ENCODE assay signal across 10 cellular contexts in the genomic region with DNA sequence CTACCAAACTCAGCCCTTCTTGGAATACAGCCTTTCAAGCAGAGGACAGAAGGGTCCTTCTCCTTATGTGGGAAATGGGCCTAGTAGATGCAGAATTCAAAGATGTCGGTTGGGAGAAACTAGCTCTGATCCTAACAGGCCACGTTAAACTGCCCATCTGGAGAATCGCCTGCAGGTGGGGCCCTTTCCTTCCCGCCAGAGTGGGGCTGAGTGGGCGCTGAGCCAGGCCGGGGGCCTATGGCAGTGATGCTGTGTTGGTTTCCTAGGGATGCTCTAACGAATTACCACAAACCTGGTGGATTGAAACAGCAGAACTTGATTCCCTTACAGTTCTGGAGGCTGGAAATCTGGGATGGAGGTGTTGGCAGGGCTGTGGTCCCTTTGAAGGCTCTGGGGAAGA. TPM values are rescaled to one million over a fixed set of nuclear protein-coding genes. Genes with fewer than 3 reads are reported as not detected.
DNase-seq lines count a peak whose midpoint lies in the region; ATAC-seq and TF ChIP-seq lines count a peak whose summit lies in the region.
"Had no signal": no experiment of that assay in that cellular context is flagged by ENCODE, and none has a peak within 500 bp of the region (broad histone marks: within the 10 kb centered on the region; RNA-seq: fewer than 3 reads in every experiment).

No MANE protein-coding gene starts in this region.

- H3K27ac ChIP-seq in SK-N-SH (ENCODE audit: low read depth in 2 of 2, low read length in 1 of 2), result 0 out of 4 replicates have a peak overlapping the region, but pooled peaks of 1 of the 2 experiments have one; percentile 3
- H3K27ac ChIP-seq: epithelial cell of prostate had no signal

- no peaks in the 10 kb centered on the region for H3K27me3 ChIP-seq in SK-N-SH (ENCODE audit: insufficient read depth)

- peak; percentile 62 for TF ChIP-seq RAD21 in SK-N-SH (IDR thresholded peaks at IDR 0.05; ENCODE audit: low read length)

- no peak overlapping the region for H3K27ac Mint-ChIP-seq in glutamatergic neuron (ENCODE audit: unreplicated experiment)

- H3K36me3 Mint-ChIP-seq in glutamatergic neuron (ENCODE audit: unreplicated experiment), result no peaks in the 10 kb centered on the region

- H2AFZ ChIP-seq in SK-N-SH (ENCODE audit: low read depth), result no peak overlapping the region

- H3K4me1 Mint-ChIP-seq in glutamatergic neuron (ENCODE audit: low read depth, unreplicated experiment), result peaks cover 23% of the 10 kb centered on the region

- H3K79me2 ChIP-seq in SK-N-SH (ENCODE audit: insufficient read depth), result no peaks in the 10 kb centered on the region

- no peak for DNase-seq in AG09309 (ENCODE audit: low read depth)
- peak; percentile 79 for DNase-seq in SK-N-SH
- peak; percentile 62 for DNase-seq in glutamatergic neuron
- DNase-seq in NCI-H510A (lab: John Stamatoyannopoulos, UW), result no peak
- no peak for DNase-seq in DMS79 treated with DMSO at 0.1 percent for 48 hours (lab: John Stamatoyannopoulos, UW)

- POLR2A ChIA-PET in SK-N-SH (lab: Yijun Ruan, JAX), result interaction anchor here (0.6 to 0.9 kb wide), 2 partner anchors 8 to 10 kb away, joined by 3 read pairs; no protein-coding TSS in a partner anchor

- no peaks in the 10 kb centered on the region for H3K9me3 ChIP-seq in SK-N-SH

- no peaks in the 10 kb centered on the region for H4K20me1 ChIP-seq in SK-N-SH (ENCODE audit: insufficient read depth)

- peaks cover 3% of the 10 kb centered on the region for H3K9me3 Mint-ChIP-seq in glutamatergic neuron (ENCODE audit: unreplicated experiment)

- ATAC-seq in HG02798 (IDR thresholded peaks at IDR 0.05; ENCODE audit: poor library complexity, unreplicated experiment), result no peak
- ATAC-seq in HG02870 (IDR thresholded peaks at IDR 0.05; ENCODE audit: unreplicated experiment), result no peak
- ATAC-seq: right cardiac atrium had no signal

- WGBS in SK-N-SH (ENCODE audit: low lambda C conversion rate), result 67% methylated on average over 6 of the region's 7 CpGs

- no peaks in the 10 kb centered on the region for H3F3A ChIP-seq in SK-N-SH (replicated peaks; ENCODE audit: insufficient read depth)

- TF ChIP-seq EP300 in SK-N-SH (IDR thresholded peaks at IDR 0.05; ENCODE audit: borderline replicate concordance in 1 of 2, low read depth in 1 of 2, low read length in 1 of 2), result no peak

- H3K4me2 ChIP-seq in SK-N-SH, result no peak overlapping the region

- TF ChIP-seq CTCF in AG09309 (IDR thresholded peaks at IDR 0.05; ENCODE audit: control insufficient read depth, insufficient read depth, low read depth, low read length, missing control alignments) (peak; percentile 30), GM12875 (IDR thresholded peaks at IDR 0.05; ENCODE audit: borderline replicate concordance, insufficient read depth, low read depth, low read length) (peak; percentile 35; the same call in 1 of the 2 replicates), SK-N-SH (IDR thresholded peaks at IDR 0.05) (peak; percentile 29; the same call in 1 of the 2 replicates), glutamatergic neuron (IDR thresholded peaks at IDR 0.05; ENCODE audit: partially characterized antibody, unreplicated experiment) (peak; percentile 13)

- no peak overlapping the region for H3K4me3 Mint-ChIP-seq in glutamatergic neuron (ENCODE audit: unreplicated experiment)

- peaks cover 0 to 37% of the 10 kb centered on the region in 2 experiments; a peak in 1 of 4 replicates for H3K4me1 ChIP-seq in SK-N-SH (ENCODE audit: control insufficient read depth in 1 of 2, insufficient read depth in 2 of 2, low read depth in 1 of 2, low read length in 1 of 2)

- H3K9me2 ChIP-seq in SK-N-SH, result no peaks in the 10 kb centered on the region

- no peak overlapping the region for H3K9ac ChIP-seq in SK-N-SH

- H3K4me3 ChIP-seq in AG09309 (ENCODE audit: control insufficient read depth, low read depth, low read length) (no peak overlapping the region), GM12875 (ENCODE audit: low read depth, low read length) (no peak overlapping the region), SK-N-SH (ENCODE audit: low read depth in 2 of 2, low read length in 1 of 2) (no peak overlapping the region)

- H3K27me3 Mint-ChIP-seq in glutamatergic neuron (ENCODE audit: unreplicated experiment), result no peaks in the 10 kb centered on the region

- H3K36me3 ChIP-seq in SK-N-SH (replicated peaks in 1 of 2; ENCODE audit: control insufficient read depth in 1 of 2, insufficient read depth in 2 of 2, low read length in 1 of 2), result no peaks in the 10 kb centered on the region

- CTCF ChIA-PET in SK-N-SH (lab: Yijun Ruan, JAX), result interaction anchor here (0.9 to 2.5 kb wide), 18 partner anchors 8 to 221 kb away, joined by 3 to 10 read pairs (median 4); no protein-coding TSS in a partner anchor

TF ChIP-seq in SK-N-SH, 30 proteins besides CTCF, POLR2A, EP300 and RAD21:
- TF ChIP-seq SMC3 (IDR thresholded peaks at IDR 0.05; ENCODE audit: low read depth, low read length), result 0 out of 2 replicates have a peak, but pooled peaks have one; percentile 25
- peak; percentile 32; the same call in 1 of the 2 replicates for TF ChIP-seq NFIC (IDR thresholded peaks at IDR 0.05; ENCODE audit: borderline replicate concordance)
- TF ChIP-seq, protein P1, sequence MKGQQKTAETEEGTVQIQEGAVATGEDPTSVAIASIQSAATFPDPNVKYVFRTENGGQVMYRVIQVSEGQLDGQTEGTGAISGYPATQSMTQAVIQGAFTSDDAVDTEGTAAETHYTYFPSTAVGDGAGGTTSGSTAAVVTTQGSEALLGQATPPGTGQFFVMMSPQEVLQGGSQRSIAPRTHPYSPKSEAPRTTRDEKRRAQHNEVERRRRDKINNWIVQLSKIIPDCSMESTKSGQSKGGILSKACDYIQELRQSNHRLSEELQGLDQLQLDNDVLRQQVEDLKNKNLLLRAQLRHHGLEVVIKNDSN (IDR thresholded peaks at IDR 0.05; ENCODE audit: borderline replicate concordance, low read depth), result no peak
- TF ChIP-seq JUND (IDR thresholded peaks at IDR 0.05), result no peak
- TF ChIP-seq, protein P2, sequence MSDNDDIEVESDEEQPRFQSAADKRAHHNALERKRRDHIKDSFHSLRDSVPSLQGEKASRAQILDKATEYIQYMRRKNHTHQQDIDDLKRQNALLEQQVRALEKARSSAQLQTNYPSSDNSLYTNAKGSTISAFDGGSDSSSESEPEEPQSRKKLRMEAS (IDR thresholded peaks at IDR 0.05; ENCODE audit: low read depth), result no peak
TF ChIP-seq in SK-N-SH: peak in this region for 2.

RNA-seq across cellular contexts. Expression of a gene that starts 9.1 kb away (rescaled TPM):
- 1.9 and 2.3 TPM in 2 replicates for polyA plus RNA-seq in SK-N-SH (2012; rRNA removed)
- 0.18 and 0.38 TPM in 2 replicates for polyA plus RNA-seq in SK-N-SH (2012; cell fraction: cytosol; rRNA removed)
- 20.1 and 21.4 TPM in 2 replicates for polyA plus RNA-seq in SK-N-SH (2012; cell fraction: nucleus; rRNA removed)
- 4.2 TPM for total RNA-seq in glutamatergic neuron (ENCODE audit: unreplicated experiment)

RNA-seq across cellular contexts. Expression of a gene that starts 57.1 kb away (rescaled TPM):
- polyA plus RNA-seq in SK-N-SH (2012; rRNA removed), result 11.7 and 15.4 TPM in 2 replicates
- 11.7 and 13.5 TPM in 2 replicates for polyA plus RNA-seq in SK-N-SH (2012; cell fraction: cytosol; rRNA removed)
- 17.6 and 21.4 TPM in 2 replicates for polyA plus RNA-seq in SK-N-SH (2012; cell fraction: nucleus; rRNA removed)
- total RNA-seq in glutamatergic neuron (ENCODE audit: unreplicated experiment), result 36.2 TPM

Comparison
In these comparisons a context has a peak if more than half of its experiments do, and no peak if none do; other contexts are left out.
1. DNase-seq: peak in SK-N-SH (single experiment) and glutamatergic neuron (single experiment); none in AG09309 (single experiment), NCI-H510A (single experiment) and DMS79 treated with DMSO at 0.1 percent for 48 hours (single experiment).
2. Peak in every context shown above with its lines, with median percentiles within 50 percentile points of each other: CTCF ChIP-seq.